9 cellular contexts compared by ENCODE assay signal in the genomic region with DNA sequence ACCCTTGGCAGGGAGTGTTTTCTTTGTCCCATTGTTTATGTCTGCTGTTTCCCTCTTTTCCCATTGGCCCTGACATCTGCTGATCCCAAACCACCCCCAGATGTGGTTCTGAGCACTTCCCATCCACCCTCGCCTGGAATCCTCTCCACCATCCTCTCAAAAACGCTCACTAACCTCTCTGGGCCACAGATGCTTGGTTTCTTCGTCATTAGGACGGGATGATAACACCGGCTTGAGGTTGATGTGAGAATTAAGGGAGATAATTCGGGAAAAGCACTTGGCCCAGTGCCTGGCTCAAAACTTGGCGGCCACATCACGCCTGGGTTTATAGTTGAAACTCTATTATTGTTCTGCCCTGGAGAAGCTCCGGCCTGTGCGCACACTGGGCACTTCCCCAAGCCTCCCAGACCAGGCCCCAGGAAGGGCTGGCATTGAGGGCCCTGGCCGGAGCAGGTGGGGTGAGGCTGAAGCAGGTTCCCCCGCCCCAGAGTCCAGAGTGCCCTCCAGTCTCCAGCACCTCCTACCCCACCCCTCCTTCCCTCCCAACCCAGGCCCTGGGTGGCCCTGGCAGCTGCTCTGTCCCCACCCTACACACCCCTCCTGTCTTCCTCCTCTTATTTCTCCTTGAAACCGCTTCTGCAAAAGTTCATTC.
A peak's percentile ranks its signal among the peaks of the same experiment; 100 is the strongest.
DNase-seq lines count a peak whose midpoint lies in the region; ATAC-seq and TF ChIP-seq lines count a peak whose summit lies in the region.
"Had no signal": no experiment of that assay in that cellular context is flagged by ENCODE, and none has a peak within 500 bp of the region (broad histone marks: within the 10 kb centered on the region; RNA-seq: fewer than 3 reads in every experiment).

No MANE protein-coding gene starts in this region.

- no peak overlapping the region for H3K27ac Mint-ChIP-seq in endodermal cell

- TF ChIP-seq CTCF in fibroblast of lung (conservative IDR thresholded peaks at IDR 0.05 in 1 of 2, IDR thresholded peaks at IDR 0.05 in 1 of 2; ENCODE audit: low read depth in 1 of 2, low read length in 2 of 2) (no peak), endodermal cell (conservative IDR thresholded peaks at IDR 0.05) (no peak), omental fat pad (IDR thresholded peaks at IDR 0.05) (no peak)

- peaks cover 1% of the 10 kb centered on the region for H3K4me1 Mint-ChIP-seq in endodermal cell

- H3K4me3 ChIP-seq in fibroblast of lung (replicated peaks in 1 of 4; ENCODE audit: control extremely low read depth in 1 of 4, insufficient read depth in 1 of 4, low read depth in 3 of 4, low read length in 4 of 4) = no peak overlapping the region
- no peak overlapping the region for H3K4me3 ChIP-seq in endodermal cell (ENCODE audit: low read length)

- no peak overlapping the region for H3K9ac ChIP-seq in fibroblast of lung (ENCODE audit: insufficient read depth, low read length)
- H3K9ac ChIP-seq in endodermal cell (ENCODE audit: extremely low read depth, low read length, poor library complexity, severe bottlenecking) = no peak overlapping the region

- DNase-seq in GM03348 (ENCODE audit: low spot score) (peak; percentile 93), NCI-H524 treated with DMSO at 0.1 percent for 48 hours (lab: John Stamatoyannopoulos, UW) (peak; percentile 59), fibroblast of lung (ENCODE audit: low read depth in 2 of 2) (peak; percentile 92 to 98), non-pigmented ciliary epithelial cell (ENCODE audit: low read depth) (peak; percentile 80), endodermal cell (no peak), omental fat pad (ENCODE audit: low spot score) (no peak)
- DNase-seq: KBM-7 had no signal

- peaks cover 11% of the 10 kb centered on the region for H3K27me3 Mint-ChIP-seq in endodermal cell (ENCODE audit: insufficient read depth)

- ATAC-seq in GM19452 (IDR thresholded peaks at IDR 0.05; ENCODE audit: unreplicated experiment) (no peak), omental fat pad (ENCODE audit: low FRiP score) (no peak), HG02759 (IDR thresholded peaks at IDR 0.05; ENCODE audit: unreplicated experiment) (no peak)

- no peaks in the 10 kb centered on the region for H3K9me3 Mint-ChIP-seq in endodermal cell

- no peaks in the 10 kb centered on the region for H3K36me3 ChIP-seq in fibroblast of lung (ENCODE audit: control insufficient read depth, insufficient read depth, low read length)
- H3K36me3 ChIP-seq in endodermal cell (ENCODE audit: control insufficient read depth, insufficient read depth, low read length) = no peaks in the 10 kb centered on the region

- no peaks in the 10 kb centered on the region for H3K79me2 ChIP-seq in fibroblast of lung (ENCODE audit: control insufficient read depth, insufficient read depth, low read length)

- no peak overlapping the region for H3K4me3 Mint-ChIP-seq in endodermal cell

- H3K9me3 ChIP-seq in fibroblast of lung (ENCODE audit: control insufficient read depth, insufficient read depth, low read depth, low read length) (no peaks in the 10 kb centered on the region), endodermal cell (ENCODE audit: control insufficient read depth, low read length) (no peaks in the 10 kb centered on the region)

- no peaks in the 10 kb centered on the region for H3K36me3 Mint-ChIP-seq in endodermal cell (ENCODE audit: low read depth)

- H3K27me3 ChIP-seq in fibroblast of lung (ENCODE audit: control insufficient read depth, insufficient read depth, low read length) (peaks cover 13% of the 10 kb centered on the region), endodermal cell (ENCODE audit: control insufficient read depth, insufficient read depth, low read length, poor library complexity, severe bottlenecking) (peaks cover 9% of the 10 kb centered on the region)

- H3K27ac ChIP-seq in fibroblast of lung (ENCODE audit: insufficient read depth, low read length) (peak overlapping the region; percentile 16), endodermal cell (ENCODE audit: low read depth, low read length) (no peak overlapping the region)

- H3K4me2 ChIP-seq in fibroblast of lung (ENCODE audit: extremely low read depth, insufficient read depth, low read length) = no peak overlapping the region

- H3K4me1 ChIP-seq in fibroblast of lung (ENCODE audit: control insufficient read depth, extremely low read depth, insufficient read depth, low read length) (peaks cover 2% of the 10 kb centered on the region), endodermal cell (ENCODE audit: control insufficient read depth, insufficient read depth, low read length) (no peaks in the 10 kb centered on the region)

- H2AFZ ChIP-seq in fibroblast of lung (ENCODE audit: low read length) = no peak overlapping the region

- H4K20me1 ChIP-seq in fibroblast of lung (ENCODE audit: control insufficient read depth, extremely low read depth, insufficient read depth, low read length) = no peaks in the 10 kb centered on the region

- 81 to 84% methylated on average over 7 to 13 of the region's 13 CpGs for WGBS in endodermal cell (ENCODE audit: insufficient coverage in 1 of 2, insufficient read length in 1 of 2), 2 experiments

Comparison
In these comparisons a context has a peak if more than half of its experiments do, and no peak if none do; other contexts are left out.
1. DNase-seq: peak in GM03348 (single experiment), NCI-H524 treated with DMSO at 0.1 percent for 48 hours (single experiment), fibroblast of lung (2 of 2) and non-pigmented ciliary epithelial cell (single experiment); none in endodermal cell (single experiment) and omental fat pad (single experiment).